ENCODE assay signal across 16 cellular contexts in genomic region chr7:12716722-12717121, GRCh38. TPM values are rescaled to one million over a fixed set of nuclear protein-coding genes. Genes with fewer than 3 reads are reported as not detected.
A peak's percentile ranks its signal among the peaks of the same experiment; 100 is the strongest.
DNase-seq lines count a peak whose midpoint lies in the region; ATAC-seq and TF ChIP-seq lines count a peak whose summit lies in the region.
"Had no signal": no experiment of that assay in that cellular context is flagged by ENCODE, and none has a peak within 500 bp of the region (broad histone marks: within the 10 kb centered on the region; RNA-seq: fewer than 3 reads in every experiment).

No MANE protein-coding gene starts in this region.

- H3K9me3 ChIP-seq in WERI-Rb-1 (ENCODE audit: severe bottlenecking) (no peaks in the 10 kb centered on the region), hepatocyte (ENCODE audit: low read depth) (no peaks in the 10 kb centered on the region), smooth muscle cell (replicated peaks; ENCODE audit: low read depth) (no peaks in the 10 kb centered on the region)
- H3K9me3 ChIP-seq: SJSA1 had no signal

- H3K79me2 ChIP-seq in hepatocyte = no peaks in the 10 kb centered on the region
- H3K79me2 ChIP-seq in smooth muscle cell (ENCODE audit: low read depth) = no peaks in the 10 kb centered on the region

- 62% methylated on average over 3 of the region's 3 CpGs for WGBS in hepatocyte (ENCODE audit: low lambda C conversion rate, missing lambda C conversion rate)
- WGBS in smooth muscle cell (ENCODE audit: low lambda C conversion rate) = 35% methylated on average over 3 of the region's 3 CpGs

- no peaks in the 10 kb centered on the region for H3K9me2 ChIP-seq in hepatocyte (replicated peaks; ENCODE audit: insufficient read depth)

- ATAC-seq in HG02973 (IDR thresholded peaks at IDR 0.05; ENCODE audit: unreplicated experiment) = no peak
- ATAC-seq: activated T-helper 17 cell treated with anti-CD3 and anti-CD28 coated beads, Interleukin-2, amount 50 U/mL, for 72 hours; GM12878; natural killer cell had no signal

- H3K27me3 ChIP-seq in WERI-Rb-1 (ENCODE audit: insufficient read depth, low read depth, severe bottlenecking) (no peaks in the 10 kb centered on the region), hepatocyte (no peaks in the 10 kb centered on the region), smooth muscle cell (ENCODE audit: low read depth) (no peaks in the 10 kb centered on the region)
- H3K27me3 ChIP-seq: SJSA1 had no signal

- peak; percentile 38 for DNase-seq in D341Med (ENCODE audit: low spot score)
- peak; percentile 20 for DNase-seq in WERI-Rb-1
- DNase-seq in hepatocyte (ENCODE audit: low spot score) = no peak
- no peak for DNase-seq in smooth muscle cell (lab: John Stamatoyannopoulos, UW; ENCODE audit: unreplicated experiment)
- DNase-seq in NCI-H2196 (lab: John Stamatoyannopoulos, UW; ENCODE audit: unreplicated experiment) = no peak
- no peak for DNase-seq in foreskin fibroblast
- no peak for DNase-seq in SKM-1 (lab: John Stamatoyannopoulos, UW; ENCODE audit: unreplicated experiment)
- DNase-seq: activated CD4-positive, alpha-beta memory T cell treated with anti-CD3 and anti-CD28 coated beads, Interleukin-2, amount 10 ng/mL, durations not matched to agents 7 days and 5 days; effector memory CD4-positive, alpha-beta T cell; EL; natural killer cell; NCI-H1048 had no signal

- H3K27ac ChIP-seq in WERI-Rb-1 (no peak overlapping the region), hepatocyte (peak overlapping the region; percentile 72), smooth muscle cell (ENCODE audit: low read depth) (peak overlapping the region; percentile 85)

- H3K4me3 ChIP-seq in WERI-Rb-1 (ENCODE audit: low read depth, low read length) (no peak overlapping the region), hepatocyte (no peak overlapping the region), smooth muscle cell (no peak overlapping the region), foreskin fibroblast (ENCODE audit: low read depth in 1 of 2, low read length in 2 of 2) (no peak overlapping the region)
- H3K4me3 ChIP-seq: GM12878, SJSA1 had no signal

- no peak overlapping the region for H2AFZ ChIP-seq in hepatocyte
- peak overlapping the region; percentile 42 for H2AFZ ChIP-seq in smooth muscle cell (ENCODE audit: low read depth)

- H3K4me2 ChIP-seq in hepatocyte (no peak overlapping the region), smooth muscle cell (peak overlapping the region; percentile 84)

- H3K4me1 ChIP-seq in hepatocyte (ENCODE audit: insufficient read depth) (peaks cover 30% of the 10 kb centered on the region), smooth muscle cell (ENCODE audit: low read depth) (peaks cover 52% of the 10 kb centered on the region)

- H3K9ac ChIP-seq in smooth muscle cell (ENCODE audit: low read depth) = no peak overlapping the region

- TF ChIP-seq CTCF in WERI-Rb-1 (IDR thresholded peaks at IDR 0.05; ENCODE audit: low read depth, low read length) (no peak), hepatocyte (IDR thresholded peaks at IDR 0.05; ENCODE audit: poor library complexity) (no peak), smooth muscle cell (IDR thresholded peaks at IDR 0.05; ENCODE audit: borderline replicate concordance, insufficient read depth, poor library complexity, severe bottlenecking) (no peak), foreskin fibroblast (IDR thresholded peaks at IDR 0.05; ENCODE audit: low read depth, low read length) (no peak)

- H4K20me1 ChIP-seq in hepatocyte (ENCODE audit: insufficient read depth, poor library complexity, severe bottlenecking) (no peaks in the 10 kb centered on the region), smooth muscle cell (ENCODE audit: low read depth) (no peaks in the 10 kb centered on the region)

- peaks cover 13% of the 10 kb centered on the region for H3F3A ChIP-seq in smooth muscle cell (ENCODE audit: low read depth)

- H3K36me3 ChIP-seq in WERI-Rb-1 = no peaks in the 10 kb centered on the region
- H3K36me3 ChIP-seq in hepatocyte (replicated peaks; ENCODE audit: insufficient read depth, low read depth) = no peaks in the 10 kb centered on the region
- H3K36me3 ChIP-seq in smooth muscle cell (ENCODE audit: low read depth) = no peaks in the 10 kb centered on the region
- H3K36me3 ChIP-seq: SJSA1 had no signal

RNA-seq across cellular contexts. Expression of gene ARL4A, which starts 29.3 kb away (rescaled TPM):
- 64.0 and 66.7 TPM in 2 replicates for total RNA-seq in hepatocyte
- polyA plus RNA-seq in hepatocyte = 59.3 and 60.3 TPM in 2 replicates
- 86.6 and 112 TPM in 2 replicates for total RNA-seq in smooth muscle cell
- 97.3 and 113 TPM in 2 replicates for polyA plus RNA-seq in smooth muscle cell

Comparison
In these comparisons a context has a peak if more than half of its experiments do, and no peak if none do; other contexts are left out.
1. DNase-seq: peak in D341Med (single experiment) and WERI-Rb-1 (single experiment); none in hepatocyte (single experiment), smooth muscle cell (single experiment), NCI-H2196 (single experiment), foreskin fibroblast (0 of 2) and SKM-1 (single experiment).